8 cellular contexts compared by ENCODE assay signal in genomic region chr21:39388038-39388810, GRCh38. TPM values are rescaled to one million over a fixed set of nuclear protein-coding genes. Genes with fewer than 3 reads are reported as not detected.
DNase-seq lines count a peak whose midpoint lies in the region; ATAC-seq and TF ChIP-seq lines count a peak whose summit lies in the region.

No MANE protein-coding gene starts in this region.

- H3K36me3 Mint-ChIP-seq in Calu3 (ENCODE audit: insufficient read depth, unreplicated experiment), result peaks cover 26% of the 10 kb centered on the region

- peak overlapping the region; percentile 74 for H3K4me3 Mint-ChIP-seq in Calu3 (ENCODE audit: low read depth, unreplicated experiment)

- DNase-seq in Calu3, result peak; percentile 91
- peak; percentile 62 for DNase-seq in HT1080 (ENCODE audit: low read depth)
- DNase-seq in NT2/D1 (ENCODE audit: low read depth, low spot score), result peak; percentile 92
- peak; percentile 92 for DNase-seq in activated CD8-positive, alpha-beta memory T cell treated with anti-CD3 and anti-CD28 coated beads, Interleukin-2, amount 50 U/mL, for 4 hours
- DNase-seq in epithelial cell of esophagus (ENCODE audit: low read depth), result peak; percentile 85
- peak; percentile 78 to 82 for DNase-seq in stimulated activated CD8-positive, alpha-beta memory T cell treated with anti-CD3 and anti-CD28 coated beads, Interleukin-2, amount 100 ng/mL, for 1 hour (ENCODE audit: low read depth in 2 of 2)

- intact Hi-C loops in Calu3 (cut with micrococcal nuclease; ENCODE audit: unreplicated experiment), result loop anchor here (10.0 kb wide), 1 partner anchor 73 kb away; the partner anchor contains the start of gene BRWD1

- peak overlapping the region; percentile 68 for H3K9ac ChIP-seq in NT2/D1 (ENCODE audit: insufficient read length, low read depth)

- peak overlapping the region; percentile 27 for H3K4me3 ChIP-seq in NT2/D1 (ENCODE audit: insufficient read length, low read depth)
- peak overlapping the region; percentile 52 for H3K4me3 ChIP-seq in epithelial cell of esophagus (ENCODE audit: low read length)
- peak overlapping the region; percentile 40 for H3K4me3 ChIP-seq in mononuclear cell (ENCODE audit: low read length)

- H3K4me1 ChIP-seq in NT2/D1 (ENCODE audit: insufficient read depth, insufficient read length) (peaks cover 24% of the 10 kb centered on the region), mononuclear cell (ENCODE audit: insufficient read depth, low read length) (peaks cover 28% of the 10 kb centered on the region)

- H3K27me3 ChIP-seq in NT2/D1 (ENCODE audit: insufficient read depth, insufficient read length) (no peaks in the 10 kb centered on the region), mononuclear cell (ENCODE audit: insufficient read depth, low read length) (no peaks in the 10 kb centered on the region)

- ATAC-seq in GM21423 (IDR thresholded peaks at IDR 0.05; ENCODE audit: unreplicated experiment), result peak; percentile 67

- H3K36me3 ChIP-seq in NT2/D1 (ENCODE audit: insufficient read depth, insufficient read length, low read length), result peaks cover 37% of the 10 kb centered on the region

- H3K9me3 Mint-ChIP-seq in Calu3 (ENCODE audit: low read depth, unreplicated experiment), result no peaks in the 10 kb centered on the region

- H3K27ac Mint-ChIP-seq in Calu3 (ENCODE audit: unreplicated experiment), result peak overlapping the region; percentile 47

- no TSS peak for BruUV-seq in Calu3 (replicated peaks; lab: Mats Ljungman, UMichigan)

- no peaks in the 10 kb centered on the region for H3K27me3 Mint-ChIP-seq in Calu3 (ENCODE audit: unreplicated experiment)

- peaks cover 8% of the 10 kb centered on the region for H3K4me1 Mint-ChIP-seq in Calu3 (ENCODE audit: low read depth, unreplicated experiment)

- CTCF ChIA-PET in Calu3 (lab: Charles Lee), result interaction anchor here (0.6 to 1.6 kb wide), 9 partner anchors 10 to 205 kb away, joined by 3 to 20 read pairs (median 6); partner anchors contain the start of genes HMGN1 and PSMG1

- H3K9me3 ChIP-seq in NT2/D1 (ENCODE audit: insufficient read depth, low read length) (no peaks in the 10 kb centered on the region), mononuclear cell (ENCODE audit: low read depth, low read length) (no peaks in the 10 kb centered on the region)

- TF ChIP-seq CTCF in Calu3 (IDR thresholded peaks at IDR 0.05; ENCODE audit: unreplicated experiment) (peak; percentile 68), epithelial cell of esophagus (IDR thresholded peaks at IDR 0.05; ENCODE audit: insufficient read depth, low read depth, low read length, missing control alignments) (peak; percentile 76)

RNA-seq across cellular contexts. Expression of gene HMGN1, which starts 39.3 kb away (rescaled TPM):
- total RNA-seq in Calu3 (2022), result 244 and 262 TPM in 2 replicates
- 152 and 165 TPM in 2 replicates for total RNA-seq in HT1080 (2014; rRNA removed; shearing (Covaris generic))
- 173 and 194 TPM in 2 replicates for polyA plus RNA-seq in HT1080 (2015; cell fraction: cytosol; rRNA removed)
- 133 and 151 TPM in 2 replicates for polyA plus RNA-seq in HT1080 (2015; cell fraction: nucleus; rRNA removed)
- total RNA-seq in mononuclear cell, result 162 TPM

RNA-seq across cellular contexts. Expression of gene LCA5L, which starts 57.4 kb away (rescaled TPM):
- total RNA-seq in Calu3 (2022) (1.7 and 2.0 TPM in 2 replicates), mononuclear cell (not detected)
- 0.03 and 0.20 TPM in 2 replicates for total RNA-seq in HT1080 (2014; rRNA removed; shearing (Covaris generic))
- polyA plus RNA-seq in HT1080 (2015; cell fraction: cytosol; rRNA removed), result 0.38 and 0.79 TPM in 2 replicates
- polyA plus RNA-seq in HT1080 (2015; cell fraction: nucleus; rRNA removed), result 0.14 and 0.90 TPM in 2 replicates

Comparison
In these comparisons a context has a peak if more than half of its experiments do, and no peak if none do; other contexts are left out.
1. Peak in every context shown above with its lines: DNase-seq, ATAC-seq and H3K4me3 ChIP-seq.